In genomic region chr9:137187386-137187785, GRCh38 we compare ENCODE assay signal across 9 cellular contexts. TPM values are rescaled to one million over a fixed set of nuclear protein-coding genes. Genes with fewer than 3 reads are reported as not detected.
DNase-seq lines count a peak whose midpoint lies in the region; ATAC-seq and TF ChIP-seq lines count a peak whose summit lies in the region.
"Had no signal": no experiment of that assay in that cellular context is flagged by ENCODE, and none has a peak within 500 bp of the region (broad histone marks: within the 10 kb centered on the region; RNA-seq: fewer than 3 reads in every experiment).

No MANE protein-coding gene starts in this region.

- H3K4me1 ChIP-seq in adrenal gland (replicated peaks in 1 of 2) (peaks cover 20 to 32% of the 10 kb centered on the region in 2 donors), right lobe of liver (peaks cover 0 to 34% (median 15%) of the 10 kb centered on the region in 4 donors), thymus (ENCODE audit: control insufficient read depth, insufficient read depth, low read length) (peaks cover 18% of the 10 kb centered on the region)

- CTCF ChIA-PET in activated CD4-positive, alpha-beta T cell treated with anti-CD3 and anti-CD28 coated beads, Interleukin-2, amount 10 ng/mL, durations not matched to agents 7 days and 5 days (lab: Charles Lee) = interaction anchor here (1.1 to 2.6 kb wide), 5 partner anchors 10 to 37 kb away, joined by 3 to 10 read pairs (median 3); partner anchors contain the start of genes CYSRT1, TMEM210 and TPRN

- peaks cover 0 to 56% of the 10 kb centered on the region in 2 donors for H3K36me3 ChIP-seq in adrenal gland (replicated peaks in 1 of 2)
- H3K36me3 ChIP-seq in right lobe of liver = peaks cover 0 to 30% (median 12%) of the 10 kb centered on the region in 4 donors
- peaks cover 68% of the 10 kb centered on the region for H3K36me3 ChIP-seq in thymus (ENCODE audit: control insufficient read depth, insufficient read depth)

- DNase-seq in activated CD4-positive, alpha-beta T cell treated with anti-CD3 and anti-CD28 coated beads, Interleukin-2, amount 10 ng/mL, durations not matched to agents 7 days and 5 days = no peak
- DNase-seq in activated CD4-positive, alpha-beta T cell treated with anti-CD3 and anti-CD28 coated beads, Interleukin-2, amount 50 U/mL, for 1 hour = no peak
- DNase-seq in adrenal gland = no peak
- DNase-seq in right lobe of liver = no peak
- no peak for DNase-seq in DMS153 (lab: John Stamatoyannopoulos, UW)
- no peak for DNase-seq in DMS79 treated with DMSO at 0.1 percent for 48 hours (lab: John Stamatoyannopoulos, UW)
- DNase-seq: retina had no signal

- peak overlapping the region; percentile 95 for H3K27ac Mint-ChIP-seq in activated CD4-positive, alpha-beta T cell treated with anti-CD3 and anti-CD28 coated beads, Interleukin-2, amount 10 ng/mL, durations not matched to agents 7 days and 5 days

- H3K9me3 Mint-ChIP-seq in activated CD4-positive, alpha-beta T cell treated with anti-CD3 and anti-CD28 coated beads, Interleukin-2, amount 10 ng/mL, durations not matched to agents 7 days and 5 days = no peaks in the 10 kb centered on the region

- 74 to 85% (median 78%) methylated on average over 10 to 15 of the region's 15 CpGs for WGBS in adrenal gland, 4 donors
- 100% methylated on average over 1 of the region's 15 CpGs for WGBS in right lobe of liver (ENCODE audit: insufficient coverage, low coverage, low lambda C conversion rate, missing lambda C conversion rate)
- 92% methylated on average over 15 of the region's 15 CpGs for WGBS in thymus

- no peaks in the 10 kb centered on the region for H3K27me3 Mint-ChIP-seq in activated CD4-positive, alpha-beta T cell treated with anti-CD3 and anti-CD28 coated beads, Interleukin-2, amount 10 ng/mL, durations not matched to agents 7 days and 5 days

- H3K27ac ChIP-seq in adrenal gland = no peak overlapping the region
- H3K27ac ChIP-seq in right lobe of liver = no peak overlapping the region
- H3K27ac ChIP-seq in thymus (ENCODE audit: low read depth) = no peak overlapping the region

- peaks cover 34% of the 10 kb centered on the region for H3K4me1 Mint-ChIP-seq in activated CD4-positive, alpha-beta T cell treated with anti-CD3 and anti-CD28 coated beads, Interleukin-2, amount 10 ng/mL, durations not matched to agents 7 days and 5 days

- H3K4me3 ChIP-seq in adrenal gland (peak overlapping the region in 3 of 4 donors; percentile 70 to 82 (median 82)), right lobe of liver (peak overlapping the region; percentile 90 to 100 (median 98)), thymus (ENCODE audit: low read length) (peak overlapping the region; percentile 90)

- no peak for ATAC-seq in right lobe of liver
- no peak for ATAC-seq in GM19452 (IDR thresholded peaks at IDR 0.05; ENCODE audit: unreplicated experiment)

- H3K4me3 Mint-ChIP-seq in activated CD4-positive, alpha-beta T cell treated with anti-CD3 and anti-CD28 coated beads, Interleukin-2, amount 10 ng/mL, durations not matched to agents 7 days and 5 days = peak overlapping the region; percentile 88

- intact Hi-C loops in adrenal gland (cut with DNase I) = no loop called here
- intact Hi-C loops in right lobe of liver (cut with DNase I) = loop anchor here in 1 of 2 donors (10.0 kb wide), 1 partner anchor 47 kb away; the partner anchor contains the start of gene SLC34A3

- POLR2A ChIA-PET in activated CD4-positive, alpha-beta T cell treated with anti-CD3 and anti-CD28 coated beads, Interleukin-2, amount 10 ng/mL, durations not matched to agents 7 days and 5 days (lab: Charles Lee) = no interaction called here

- TF ChIP-seq CTCF in adrenal gland (IDR thresholded peaks at IDR 0.05) = no peak
- TF ChIP-seq CTCF in right lobe of liver (IDR thresholded peaks at IDR 0.05) = no peak

- no peak for TF ChIP-seq POLR2A in adrenal gland (IDR thresholded peaks at IDR 0.05)
- no peak for TF ChIP-seq POLR2A in right lobe of liver (IDR thresholded peaks at IDR 0.05)

- no peaks in the 10 kb centered on the region for H3K27me3 ChIP-seq in adrenal gland
- H3K27me3 ChIP-seq in right lobe of liver = no peaks in the 10 kb centered on the region
- no peaks in the 10 kb centered on the region for H3K27me3 ChIP-seq in thymus (ENCODE audit: control insufficient read depth, insufficient read depth)

- peaks cover 7% of the 10 kb centered on the region for H3K36me3 Mint-ChIP-seq in activated CD4-positive, alpha-beta T cell treated with anti-CD3 and anti-CD28 coated beads, Interleukin-2, amount 10 ng/mL, durations not matched to agents 7 days and 5 days (ENCODE audit: low read depth)

- H3K9me3 ChIP-seq in adrenal gland (replicated peaks in 1 of 3) = no peaks in the 10 kb centered on the region
- H3K9me3 ChIP-seq in right lobe of liver = no peaks in the 10 kb centered on the region
- H3K9me3 ChIP-seq in thymus (ENCODE audit: control insufficient read depth) = no peaks in the 10 kb centered on the region

RNA-seq across cellular contexts. Expression of gene ANAPC2, which starts 1.0 kb away (rescaled TPM):
- total RNA-seq in activated CD4-positive, alpha-beta T cell treated with anti-CD3 and anti-CD28 coated beads, Interleukin-2, amount 10 ng/mL, durations not matched to agents 7 days and 5 days = 10 to 100 TPM; 61.3 to 76.1 TPM
- total RNA-seq in adrenal gland (10 to 100 TPM; 21.2 to 72.1 (median 32.0) TPM), right lobe of liver (10 to 100 TPM; 16.1 to 36.5 (median 27.9) TPM)
- polyA plus RNA-seq in adrenal gland (100 to 1,000 TPM in 1 of 3 donors, 10 to 100 TPM in 1, 1 to 10 TPM in 1; 7.1 to 162 (median 89.7) TPM), thymus (69.4 TPM)

RNA-seq across cellular contexts. Expression of gene SSNA1, which starts 1.1 kb away (rescaled TPM):
- 10 to 100 TPM; 74.8 to 81.3 TPM for total RNA-seq in activated CD4-positive, alpha-beta T cell treated with anti-CD3 and anti-CD28 coated beads, Interleukin-2, amount 10 ng/mL, durations not matched to agents 7 days and 5 days
- total RNA-seq in adrenal gland = 10 to 100 TPM; 50.0 to 98.1 (median 65.4) TPM
- 100 to 1,000 TPM in 2 of 3 donors, 10 to 100 TPM in 1; 13.2 to 138 (median 127) TPM for polyA plus RNA-seq in adrenal gland
- 10 to 100 TPM; 21.5 to 53.3 (median 25.5) TPM for total RNA-seq in right lobe of liver
- polyA plus RNA-seq in thymus = 74.9 TPM

RNA-seq across cellular contexts. Expression of gene TPRN, which starts 13.2 kb away (rescaled TPM):
- total RNA-seq in activated CD4-positive, alpha-beta T cell treated with anti-CD3 and anti-CD28 coated beads, Interleukin-2, amount 10 ng/mL, durations not matched to agents 7 days and 5 days = 1 to 10 TPM; 8.9 TPM
- 10 to 100 TPM in 5 of 8 donors, 1 to 10 TPM in 3; 5.0 to 23.5 (median 11.0) TPM for total RNA-seq in adrenal gland
- 1 to 10 TPM; 1.4 to 7.6 (median 3.4) TPM for polyA plus RNA-seq in adrenal gland
- total RNA-seq in right lobe of liver = 10 to 100 TPM; 12.1 to 28.9 (median 18.1) TPM
- 6.2 TPM for polyA plus RNA-seq in thymus

RNA-seq across cellular contexts. Expression of gene TMEM210, which starts 15.5 kb away (rescaled TPM):
- total RNA-seq in activated CD4-positive, alpha-beta T cell treated with anti-CD3 and anti-CD28 coated beads, Interleukin-2, amount 10 ng/mL, durations not matched to agents 7 days and 5 days = not detected
- total RNA-seq in adrenal gland = not detected
- not detected for polyA plus RNA-seq in adrenal gland
- not detected for total RNA-seq in right lobe of liver
- polyA plus RNA-seq in thymus = 0.07 TPM

RNA-seq across cellular contexts. Expression of gene LRRC26, which starts 17.5 kb away (rescaled TPM):
- total RNA-seq in activated CD4-positive, alpha-beta T cell treated with anti-CD3 and anti-CD28 coated beads, Interleukin-2, amount 10 ng/mL, durations not matched to agents 7 days and 5 days = not detected
- total RNA-seq in adrenal gland (not detected), right lobe of liver (under 1 TPM in 2 of 6 experiments, not detected in 4; 0.17 to 0.18 TPM)
- polyA plus RNA-seq in adrenal gland (not detected), thymus (0.05 TPM)
